Comparison of ENCODE assay signal across 14 cellular contexts in the genomic region with DNA sequence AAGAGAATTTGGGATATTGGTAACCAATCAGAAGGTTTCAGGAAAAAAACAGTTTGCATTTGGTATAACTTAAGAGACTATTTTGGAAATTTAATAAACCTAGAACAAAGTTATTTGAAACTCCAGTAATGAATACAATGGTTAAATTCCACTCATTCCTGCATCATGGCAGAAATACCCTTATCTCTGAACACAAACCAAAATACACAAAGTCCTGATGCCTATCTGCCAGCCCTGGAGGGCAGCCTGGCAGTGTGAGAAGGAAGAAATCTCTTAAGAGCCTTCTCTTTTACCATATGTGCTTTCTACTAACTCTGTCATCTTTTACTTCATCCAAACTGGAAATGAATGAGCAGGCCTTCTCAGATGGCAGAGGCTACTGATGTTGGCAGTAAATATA.
A peak's percentile ranks its signal among the peaks of the same experiment; 100 is the strongest.
DNase-seq lines count a peak whose midpoint lies in the region; ATAC-seq, FAIRE-seq and TF ChIP-seq lines count a peak whose summit lies in the region.
"Had no signal": no experiment of that assay in that cellular context is flagged by ENCODE, and none has a peak within 500 bp of the region (broad histone marks: within the 10 kb centered on the region; RNA-seq: fewer than 3 reads in every experiment).

No MANE protein-coding gene starts in this region.

- no peaks in the 10 kb centered on the region for H3K9me2 ChIP-seq in PC-9 (ENCODE audit: insufficient read depth)

- no peak for TF ChIP-seq POLR2A in endothelial cell of umbilical vein (IDR thresholded peaks at IDR 0.05; ENCODE audit: low read depth, low read length)

- POLR2A ChIA-PET in PC-9 (lab: Charles Lee; ENCODE audit: unreplicated experiment) = interaction anchor here (0.5 to 0.6 kb wide), 2 partner anchors 15 to 724 kb away, joined by 3 read pairs; no protein-coding TSS in a partner anchor
- POLR2A ChIA-PET in endothelial cell of umbilical vein (lab: Charles Lee) = interaction anchor here (1.0 kb wide), 1 partner anchor 8 kb away, joined by 4 read pairs; no protein-coding TSS in a partner anchor

- no peaks in the 10 kb centered on the region for H3K9me3 ChIP-seq in PC-9 (ENCODE audit: insufficient read depth, low read depth)
- H3K9me3 ChIP-seq in endothelial cell of umbilical vein (replicated peaks; ENCODE audit: control insufficient read depth, insufficient read depth, low read length) = no peaks in the 10 kb centered on the region
- H3K9me3 ChIP-seq in pancreas = no peaks in the 10 kb centered on the region
- H3K9me3 ChIP-seq: sigmoid colon had no signal

- FAIRE-seq in endothelial cell of umbilical vein (lab: Jason Lieb, UNC) (peak; percentile 70), pancreas (lab: Jason Lieb, UNC) (no peak)

- DNase-seq in EL (peak; percentile 86), PC-9 (peak; percentile 67 to 79), endothelial cell of umbilical vein (ENCODE audit: low read depth, low spot score) (peak; percentile 91), pancreas (no peak), cerebellar cortex (ENCODE audit: low spot score) (no peak), T-helper 2 cell (no peak), SHP77 treated with DMSO at 0.1 percent for 48 hours (lab: John Stamatoyannopoulos, UW) (no peak)
- DNase-seq: activated CD4-positive, alpha-beta T cell treated with anti-CD3 and anti-CD28 coated beads, Interleukin-2, amount 10 ng/mL, durations not matched to agents 7 days and 5 days; activated T-cell treated with anti-CD3 and anti-CD28 coated beads, Interleukin-2, amount 50 U/mL, for 72 hours; CD4-positive, CD25-positive, alpha-beta regulatory T cell; Karpas-422; NCI-H2081 treated with DMSO at 0.1 percent for 48 hours; sigmoid colon had no signal

- no peaks in the 10 kb centered on the region for H3K27me3 ChIP-seq in PC-9 (ENCODE audit: insufficient read depth, low read depth)
- H3K27me3 ChIP-seq in endothelial cell of umbilical vein (ENCODE audit: control insufficient read depth in 2 of 2, insufficient read depth in 2 of 2, low read length in 2 of 2) = no peaks in the 10 kb centered on the region
- H3K27me3 ChIP-seq in pancreas = no peaks in the 10 kb centered on the region
- H3K27me3 ChIP-seq: sigmoid colon had no signal

- H3K79me2 ChIP-seq in PC-9 (ENCODE audit: low read depth) = no peaks in the 10 kb centered on the region
- H3K79me2 ChIP-seq in endothelial cell of umbilical vein (ENCODE audit: control insufficient read depth, insufficient read depth, low read length) = no peaks in the 10 kb centered on the region

- peak overlapping the region; percentile 24 for H3K9ac ChIP-seq in endothelial cell of umbilical vein (replicated peaks; ENCODE audit: extremely low read depth, insufficient read depth, low read length)

- intact Hi-C loops in PC-9 (cut with micrococcal nuclease; ENCODE audit: unreplicated experiment) = loop anchor here (1.0 to 5.0 kb wide), 5 partner anchors 19 to 474 kb away; no protein-coding TSS in a partner anchor
- intact Hi-C loops in endothelial cell of umbilical vein (cut with micrococcal nuclease) = loop anchor here (1.0 kb wide), 1 partner anchor 9 kb away; no protein-coding TSS in a partner anchor
- intact Hi-C loops in pancreas (cut with DNase I) = no loop called here

- H2AFZ ChIP-seq in PC-9 = no peak overlapping the region
- no peak overlapping the region for H2AFZ ChIP-seq in endothelial cell of umbilical vein (ENCODE audit: low read depth, low read length)

- CTCF ChIA-PET in PC-9 (lab: Charles Lee) = interaction anchor here (0.6 kb wide), 1 partner anchor 50 kb away, joined by 5 read pairs; no protein-coding TSS in a partner anchor
- CTCF ChIA-PET in endothelial cell of umbilical vein (lab: Charles Lee) = interaction anchor here (1.0 to 1.4 kb wide), 5 partner anchors 8 to 163 kb away, joined by 3 to 6 read pairs (median 4); no protein-coding TSS in a partner anchor

- H3K36me3 ChIP-seq in PC-9 (ENCODE audit: low read depth) = no peaks in the 10 kb centered on the region
- H3K36me3 ChIP-seq in endothelial cell of umbilical vein (ENCODE audit: control insufficient read depth in 2 of 2, extremely low read depth in 1 of 2, insufficient read depth in 2 of 2, low read length in 2 of 2) = no peaks in the 10 kb centered on the region
- no peaks in the 10 kb centered on the region for H3K36me3 ChIP-seq in pancreas
- H3K36me3 ChIP-seq: sigmoid colon had no signal

- H4K20me1 ChIP-seq in PC-9 (ENCODE audit: insufficient read depth) (no peaks in the 10 kb centered on the region), endothelial cell of umbilical vein (replicated peaks; ENCODE audit: control insufficient read depth, extremely low read depth, insufficient read depth, low read length) (no peaks in the 10 kb centered on the region)

- no TSS peak for BruUV-seq in PC-9 (replicated peaks; lab: Mats Ljungman, UMichigan)
- no TSS peak for BruUV-seq in endothelial cell of umbilical vein (replicated peaks; lab: Mats Ljungman, UMichigan)

- H3F3A ChIP-seq in PC-9 (ENCODE audit: insufficient read depth, low read depth) = peaks cover 11% of the 10 kb centered on the region; the same call in 1 of the 2 replicates

- dilution Hi-C loops in endothelial cell of umbilical vein (cut with MboI; ENCODE audit: extremely low pct_ligation_motif_present, low sequenced_read_pairs) = no loop called here

- peak overlapping the region; percentile 32 for H3K27ac ChIP-seq in PC-9
- peak overlapping the region; percentile 57 for H3K27ac ChIP-seq in endothelial cell of umbilical vein (ENCODE audit: insufficient read depth, low read depth, low read length)
- no peak overlapping the region for H3K27ac ChIP-seq in pancreas
- H3K27ac ChIP-seq: sigmoid colon had no signal

- H3K4me3 ChIP-seq in PC-9 (no peak overlapping the region), endothelial cell of umbilical vein (replicated peaks in 1 of 3; ENCODE audit: insufficient read depth in 1 of 3, low read depth in 1 of 3, low read length in 3 of 3) (no peak overlapping the region), pancreas (no peak overlapping the region)
- H3K4me3 ChIP-seq: sigmoid colon had no signal

- TF ChIP-seq CTCF in PC-9 (conservative IDR thresholded peaks at IDR 0.05) = no peak
- no peak for TF ChIP-seq CTCF in endothelial cell of umbilical vein (IDR thresholded peaks at IDR 0.05; ENCODE audit: extremely low read depth in 1 of 2, insufficient read depth in 1 of 2, low read depth in 1 of 2, low read length in 2 of 2)
- no peak for TF ChIP-seq CTCF in pancreas (IDR thresholded peaks at IDR 0.05)

- H3K4me2 ChIP-seq in PC-9 (0 out of 2 replicates have a peak overlapping the region, but pooled peaks have one; percentile 27), endothelial cell of umbilical vein (ENCODE audit: insufficient read depth, low read length) (no peak overlapping the region)

- no peaks in the 10 kb centered on the region for H3K9me1 ChIP-seq in endothelial cell of umbilical vein (replicated peaks; ENCODE audit: control insufficient read depth, extremely low read depth, insufficient read depth, low read length)

- ATAC-seq in pancreas (peak in 3 of 4 donors; percentile 49 to 92 (median 77)), esophagus mucosa (no peak)
- ATAC-seq: activated T-cell treated with anti-CD3 and anti-CD28 coated beads, Interleukin-2, amount 50 U/mL, for 72 hours had no signal

- H3K4me1 ChIP-seq in PC-9 (replicated peaks; ENCODE audit: insufficient read depth) (peaks cover 19% of the 10 kb centered on the region), endothelial cell of umbilical vein (ENCODE audit: control insufficient read depth, extremely low read depth, insufficient read depth, low read length) (peaks cover 21% of the 10 kb centered on the region), pancreas (peaks cover 0 to 13% (median 7%) of the 10 kb centered on the region in 3 donors)
- H3K4me1 ChIP-seq: sigmoid colon had no signal

TF ChIP-seq in endothelial cell of umbilical vein, 7 proteins besides CTCF, POLR2A, EP300 and RAD21:
- no peak for TF ChIP-seq JUN (IDR thresholded peaks at IDR 0.05; ENCODE audit: borderline replicate concordance, insufficient read depth, insufficient read length, low read depth)
- TF ChIP-seq GATA2 (IDR thresholded peaks at IDR 0.05; ENCODE audit: insufficient read depth, insufficient read length, low read depth, low read length) = peak; percentile 95
- TF ChIP-seq MAX (IDR thresholded peaks at IDR 0.05; ENCODE audit: insufficient read depth, insufficient read length) = no peak
- TF ChIP-seq EZH2 (IDR thresholded peaks at IDR 0.05; ENCODE audit: borderline replicate concordance, low read depth, low read length, severe bottlenecking) = no peak
- no peak for TF ChIP-seq MYC (IDR thresholded peaks at IDR 0.05; ENCODE audit: low read depth, low read length)
- TF ChIP-seq POLR2AphosphoS5 (IDR thresholded peaks at IDR 0.05; ENCODE audit: insufficient read depth, low read depth, low read length) = peak; percentile 19

Comparison
In these comparisons a context has a peak if more than half of its experiments do, and no peak if none do; other contexts are left out.
1. DNase-seq: peak in EL (single experiment), PC-9 (2 of 2) and endothelial cell of umbilical vein (single experiment); none in pancreas (0 of 6), cerebellar cortex (single experiment), T-helper 2 cell (0 of 5) and SHP77 treated with DMSO at 0.1 percent for 48 hours (single experiment).
2. H3K27ac ChIP-seq: peak in PC-9 (single experiment) and endothelial cell of umbilical vein (single experiment); none in pancreas (0 of 4).
3. intact Hi-C loops: an anchor here in PC-9 (1.0 to 5.0 kb wide) and endothelial cell of umbilical vein (1.0 kb wide); none called in pancreas.